ENCODE assay signal across 10 cellular contexts in genomic region chr16:56643833-56644232, GRCh38. TPM values are rescaled to one million over a fixed set of nuclear protein-coding genes. Genes with fewer than 3 reads are reported as not detected.
DNase-seq lines count a peak whose midpoint lies in the region; ATAC-seq, FAIRE-seq and TF ChIP-seq lines count a peak whose summit lies in the region.
"Had no signal": no experiment of that assay in that cellular context is flagged by ENCODE, and none has a peak within 500 bp of the region (broad histone marks: within the 10 kb centered on the region; RNA-seq: fewer than 3 reads in every experiment).

No MANE protein-coding gene starts in this region.

- H3K4me3 Mint-ChIP-seq in activated naive CD4-positive, alpha-beta T cell treated with anti-CD3 and anti-CD28 coated beads, Interleukin-2, amount 50 U/mL, for 24 hours, result peak overlapping the region; percentile 78
- peak overlapping the region; percentile 66 for H3K4me3 Mint-ChIP-seq in activated naive CD8-positive, alpha-beta T cell

- no peaks in the 10 kb centered on the region for H3K79me2 ChIP-seq in HepG2 (ENCODE audit: insufficient read depth, low read length)

- TF ChIP-seq POLR2A in HepG2 (IDR thresholded peaks at IDR 0.05; ENCODE audit: insufficient read depth in 1 of 2, low read depth in 2 of 2, low read length in 2 of 2) (no peak), tibial nerve (IDR thresholded peaks at IDR 0.05) (no peak)

- H2AFZ ChIP-seq in HepG2 (ENCODE audit: low read length), result no peak overlapping the region

- DNase-seq in activated naive CD4-positive, alpha-beta T cell treated with Interleukin-2 at 50 U/mL for 16 hours, result no peak
- DNase-seq in HepG2 (ENCODE audit: low spot score) (no peak), tibial nerve (ENCODE audit: low spot score in 2 of 2) (no peak), SIG-M5 treated with dmso at 0.1 percent for 504 hours (lab: John Stamatoyannopoulos, UW; ENCODE audit: unreplicated experiment) (no peak), SJCRH30 (no peak)
- DNase-seq in stimulated activated CD4-positive, alpha-beta T cell treated with anti-CD3 and anti-CD28 coated beads, Interleukin-12 subunit alpha, Interleukin-12 subunit beta, amount 100 ng/mL, for 4 hours, result no peak
- DNase-seq: NCI-H2081 treated with DMSO at 0.1 percent for 48 hours, SIG-M5 had no signal

- POLR2A ChIA-PET in HepG2 (lab: Yijun Ruan, JAX), result interaction anchor here (1.3 to 1.8 kb wide), 2 partner anchors 18 to 37 kb away, joined by 3 to 5 read pairs; partner anchors contain the start of gene MT1E

- peaks cover 21% of the 10 kb centered on the region for H3K4me1 Mint-ChIP-seq in activated naive CD4-positive, alpha-beta T cell treated with anti-CD3 and anti-CD28 coated beads, Interleukin-2, amount 50 U/mL, for 24 hours
- peaks cover 22% of the 10 kb centered on the region for H3K4me1 Mint-ChIP-seq in activated naive CD8-positive, alpha-beta T cell (ENCODE audit: low read depth)

- no peak overlapping the region for H3K27ac ChIP-seq in HepG2 (ENCODE audit: extremely low read length, insufficient read depth, low read length)
- H3K27ac ChIP-seq in tibial nerve, result peak overlapping the region in 1 of 4 donors; percentile 45
- no peak overlapping the region for H3K27ac ChIP-seq in SJCRH30

- no peak for TF ChIP-seq RAD21 in HepG2 (CRISPR knock-in tag; IDR thresholded peaks at IDR 0.05)

- in situ Hi-C loops in HepG2 (cut with HindIII; ENCODE audit: extremely low pct_ligation_motif_present, low pct_unique_long_range_greater_than_20kb), result no loop called here

- TF ChIP-seq CTCF in HepG2 (CRISPR knock-in tag; IDR thresholded peaks at IDR 0.05) (no peak), tibial nerve (IDR thresholded peaks at IDR 0.05) (no peak)

- H3K9ac ChIP-seq in HepG2 (ENCODE audit: insufficient read depth, low read depth, low read length), result no peak overlapping the region

- no peaks in the 10 kb centered on the region for H3K9me3 Mint-ChIP-seq in activated naive CD4-positive, alpha-beta T cell treated with anti-CD3 and anti-CD28 coated beads, Interleukin-2, amount 50 U/mL, for 24 hours
- H3K9me3 Mint-ChIP-seq in activated naive CD8-positive, alpha-beta T cell (ENCODE audit: low read depth), result no peaks in the 10 kb centered on the region

- peak overlapping the region; percentile 41 for H3K4me2 ChIP-seq in HepG2 (ENCODE audit: low read depth, low read length)

- FAIRE-seq in HepG2 (lab: Jason Lieb, UNC), result no peak

- no peak overlapping the region for H3K27ac Mint-ChIP-seq in activated naive CD4-positive, alpha-beta T cell treated with anti-CD3 and anti-CD28 coated beads, Interleukin-2, amount 50 U/mL, for 24 hours
- no peak overlapping the region for H3K27ac Mint-ChIP-seq in activated naive CD8-positive, alpha-beta T cell

- no TSS peak for BruUV-seq in HepG2 (replicated peaks; lab: Mats Ljungman, UMichigan)

- H3K27me3 Mint-ChIP-seq in activated naive CD4-positive, alpha-beta T cell treated with anti-CD3 and anti-CD28 coated beads, Interleukin-2, amount 50 U/mL, for 24 hours, result peaks cover 22% of the 10 kb centered on the region
- H3K27me3 Mint-ChIP-seq in activated naive CD8-positive, alpha-beta T cell, result peaks cover 10% of the 10 kb centered on the region

- no peaks in the 10 kb centered on the region for H3K36me3 ChIP-seq in HepG2 (replicated peaks in 1 of 2; ENCODE audit: control insufficient read depth in 1 of 2, insufficient read depth in 2 of 2, low read length in 2 of 2)
- H3K36me3 ChIP-seq in tibial nerve, result no peaks in the 10 kb centered on the region
- H3K36me3 ChIP-seq in SJCRH30, result no peaks in the 10 kb centered on the region

- ATAC-seq in HepG2, result no peak

- no peaks in the 10 kb centered on the region for H3K36me3 Mint-ChIP-seq in activated naive CD4-positive, alpha-beta T cell treated with anti-CD3 and anti-CD28 coated beads, Interleukin-2, amount 50 U/mL, for 24 hours
- H3K36me3 Mint-ChIP-seq in activated naive CD8-positive, alpha-beta T cell, result no peaks in the 10 kb centered on the region

- H4K20me1 ChIP-seq in HepG2 (ENCODE audit: insufficient read depth, low read length), result no peaks in the 10 kb centered on the region

- intact Hi-C loops in HepG2 (cut with micrococcal nuclease; ENCODE audit: unreplicated experiment), result no loop called here

- H3K9me3 ChIP-seq in HepG2 (ENCODE audit: low read length) (no peaks in the 10 kb centered on the region), tibial nerve (no peaks in the 10 kb centered on the region), SJCRH30 (replicated peaks) (no peaks in the 10 kb centered on the region)

- H3K4me3 ChIP-seq in HepG2 (replicated peaks in 1 of 3; ENCODE audit: insufficient read depth in 1 of 3, low read depth in 2 of 3, low read length in 3 of 3) (peak overlapping the region in 1 of 3 experiments; percentile 45; a peak in 1 of 6 replicates), tibial nerve (peak overlapping the region in 3 of 4 donors; percentile 14 to 41 (median 40)), SJCRH30 (no peak overlapping the region)

- 39% methylated on average over 5 of the region's 5 CpGs for WGBS in HepG2 (ENCODE audit: low lambda C conversion rate)
- 50 to 52% methylated on average over 5 of the region's 5 CpGs for WGBS in tibial nerve, 2 donors

- H3K27me3 ChIP-seq in HepG2 (ENCODE audit: control insufficient read depth in 1 of 2, insufficient read depth in 2 of 2, low read length in 2 of 2) (peaks cover 9 to 50% of the 10 kb centered on the region in 2 experiments; a peak in 4 of 5 replicates), tibial nerve (peaks cover 0 to 31% of the 10 kb centered on the region in 2 donors), SJCRH30 (peaks cover 24% of the 10 kb centered on the region)

- peaks cover 48% of the 10 kb centered on the region for H3K4me1 ChIP-seq in HepG2 (ENCODE audit: insufficient read depth, low read length)
- H3K4me1 ChIP-seq in tibial nerve, result peaks cover 0 to 21% (median 13%) of the 10 kb centered on the region in 4 donors
- H3K4me1 ChIP-seq in SJCRH30, result no peaks in the 10 kb centered on the region

- TF ChIP-seq EP300 in HepG2 (IDR thresholded peaks at IDR 0.05; ENCODE audit: low read depth in 2 of 2, low read length in 2 of 2) (no peak), HepG2 (CRISPR knock-in tag; IDR thresholded peaks at IDR 0.05; ENCODE audit: borderline replicate concordance) (no peak), tibial nerve (IDR thresholded peaks at IDR 0.05) (no peak)

- CTCF ChIA-PET in HepG2 (lab: Yijun Ruan, JAX; ENCODE audit: low intra/inter-chr PET ratio, low total read pairs), result no interaction called here

RNA-seq across cellular contexts. Expression of gene MT1A, which starts 5.4 kb away (rescaled TPM):
- total RNA-seq in HepG2 (2016; rRNA removed; fragmentation: Illumina TruSeq; extraction: Trizol) (10.4 and 14.0 TPM in 2 replicates), tibial nerve (100 to 1,000 TPM in 1 of 4 donors, 10 to 100 TPM in 2, not detected in 1; 18.8 to 365 (median 93.3) TPM)
- 1.2 and 6.7 TPM in 2 replicates for total RNA-seq in HepG2 (2016; cell fraction: cytosol; rRNA removed; fragmentation: Illumina TruSeq; extraction: Trizol; ENCODE audit: low read depth)
- total RNA-seq in HepG2 (2016; cell fraction: insoluble cytoplasmic fraction; rRNA removed; fragmentation: Illumina TruSeq; extraction: Trizol), result 11.0 and 11.9 TPM in 2 replicates
- total RNA-seq in HepG2 (2016; cell fraction: membrane; rRNA removed; fragmentation: Illumina TruSeq; extraction: Trizol), result 3.9 and 4.7 TPM in 2 replicates
- 2.4 and 4.5 TPM in 2 replicates for total RNA-seq in HepG2 (2016; cell fraction: nucleus; rRNA removed; fragmentation: Illumina TruSeq; extraction: Trizol)
- polyA plus RNA-seq in HepG2 (2011; rRNA removed), result 4.8 and 8.3 TPM in 2 replicates
- polyA plus RNA-seq in HepG2 (2011; cell fraction: cytosol; rRNA removed), result 5.8 and 10.7 TPM in 2 replicates
- polyA plus RNA-seq in HepG2 (2011; cell fraction: nucleus; rRNA removed), result 2.9 and 3.7 TPM in 2 replicates
- 4.1 and 6.6 TPM in 2 replicates for polyA plus RNA-seq in HepG2 (2012)
- 3.5 TPM in 2 replicates for polyA plus RNA-seq in HepG2 (2016; cell fraction: cytosol; fragmentation: Illumina TruSeq; extraction: Trizol; ENCODE audit: low read depth)
- polyA plus RNA-seq in HepG2 (2016; cell fraction: insoluble cytoplasmic fraction; fragmentation: Illumina TruSeq; extraction: Trizol; ENCODE audit: low read depth), result 12.3 and 12.6 TPM in 2 replicates
- polyA plus RNA-seq in HepG2 (2016; cell fraction: membrane; fragmentation: Illumina TruSeq; extraction: Trizol; ENCODE audit: low read depth), result 6.3 and 7.2 TPM in 2 replicates
- 10.5 and 12.1 TPM in 2 replicates for polyA plus RNA-seq in HepG2 (2016; cell fraction: nucleus; fragmentation: Illumina TruSeq; extraction: Trizol; ENCODE audit: insufficient read depth, low read depth)
- 9.5 TPM in 1 of 2 replicates, not detected in the other for polyA minus RNA-seq in HepG2 (2011; rRNA and poly(A)+ RNA removed; ENCODE audit: low replicate concordance)
- polyA minus RNA-seq in HepG2 (2011; cell fraction: cytosol; rRNA and poly(A)+ RNA removed), result 2.8 TPM in 1 of 2 replicates, not detected in the other
- 1.5 TPM in 1 of 2 replicates, not detected in the other for polyA minus RNA-seq in HepG2 (2011; cell fraction: nucleus; rRNA and poly(A)+ RNA removed)
- total RNA-seq in SJCRH30 (2014; rRNA removed; shearing (Covaris generic)), result not detected in 2 replicates

RNA-seq across cellular contexts. Expression of gene MT1B, which starts 7.9 kb away (rescaled TPM):
- total RNA-seq in HepG2 (2016; rRNA removed; fragmentation: Illumina TruSeq; extraction: Trizol) (0.89 TPM in 1 of 2 replicates, not detected in the other), tibial nerve (not detected)
- total RNA-seq in HepG2 (2016; cell fraction: cytosol; rRNA removed; fragmentation: Illumina TruSeq; extraction: Trizol; ENCODE audit: low read depth), result not detected in 2 replicates
- 0.45 TPM in 1 of 2 replicates, not detected in the other for total RNA-seq in HepG2 (2016; cell fraction: insoluble cytoplasmic fraction; rRNA removed; fragmentation: Illumina TruSeq; extraction: Trizol)
- total RNA-seq in HepG2 (2016; cell fraction: membrane; rRNA removed; fragmentation: Illumina TruSeq; extraction: Trizol), result not detected in 2 replicates
- not detected in 2 replicates for total RNA-seq in HepG2 (2016; cell fraction: nucleus; rRNA removed; fragmentation: Illumina TruSeq; extraction: Trizol)
- polyA plus RNA-seq in HepG2 (2011; rRNA removed), result not detected in 2 replicates
- polyA plus RNA-seq in HepG2 (2011; cell fraction: cytosol; rRNA removed), result not detected in 2 replicates
- not detected in 2 replicates for polyA plus RNA-seq in HepG2 (2011; cell fraction: nucleus; rRNA removed)
- polyA plus RNA-seq in HepG2 (2012), result not detected in 2 replicates
- polyA plus RNA-seq in HepG2 (2016; cell fraction: cytosol; fragmentation: Illumina TruSeq; extraction: Trizol; ENCODE audit: low read depth), result 1.1 TPM in 1 of 2 replicates, not detected in the other
- polyA plus RNA-seq in HepG2 (2016; cell fraction: insoluble cytoplasmic fraction; fragmentation: Illumina TruSeq; extraction: Trizol; ENCODE audit: low read depth), result 1.3 TPM in 1 of 2 replicates, not detected in the other
- polyA plus RNA-seq in HepG2 (2016; cell fraction: membrane; fragmentation: Illumina TruSeq; extraction: Trizol; ENCODE audit: low read depth), result not detected in 2 replicates
- not detected in 2 replicates for polyA plus RNA-seq in HepG2 (2016; cell fraction: nucleus; fragmentation: Illumina TruSeq; extraction: Trizol; ENCODE audit: insufficient read depth, low read depth)
- polyA minus RNA-seq in HepG2 (2011; rRNA and poly(A)+ RNA removed; ENCODE audit: low replicate concordance), result not detected in 2 replicates
- polyA minus RNA-seq in HepG2 (2011; cell fraction: cytosol; rRNA and poly(A)+ RNA removed), result not detected in 2 replicates
- polyA minus RNA-seq in HepG2 (2011; cell fraction: nucleus; rRNA and poly(A)+ RNA removed), result not detected in 2 replicates
- not detected in 2 replicates for total RNA-seq in SJCRH30 (2014; rRNA removed; shearing (Covaris generic))

RNA-seq across cellular contexts. Expression of gene MT1M, which starts 11.4 kb away (rescaled TPM):
- total RNA-seq in HepG2 (2016; rRNA removed; fragmentation: Illumina TruSeq; extraction: Trizol) (4.6 and 5.5 TPM in 2 replicates), tibial nerve (100 to 1,000 TPM in 1 of 4 donors, 10 to 100 TPM in 3; 38.5 to 103 (median 53.2) TPM)
- total RNA-seq in HepG2 (2016; cell fraction: cytosol; rRNA removed; fragmentation: Illumina TruSeq; extraction: Trizol; ENCODE audit: low read depth), result 3.8 and 10.7 TPM in 2 replicates
- total RNA-seq in HepG2 (2016; cell fraction: insoluble cytoplasmic fraction; rRNA removed; fragmentation: Illumina TruSeq; extraction: Trizol), result 4.5 and 5.2 TPM in 2 replicates
- 4.8 and 6.1 TPM in 2 replicates for total RNA-seq in HepG2 (2016; cell fraction: membrane; rRNA removed; fragmentation: Illumina TruSeq; extraction: Trizol)
- total RNA-seq in HepG2 (2016; cell fraction: nucleus; rRNA removed; fragmentation: Illumina TruSeq; extraction: Trizol), result 1.6 and 1.9 TPM in 2 replicates
- not detected in 2 replicates for polyA plus RNA-seq in HepG2 (2011; rRNA removed)
- 0.17 TPM in 1 of 2 replicates, not detected in the other for polyA plus RNA-seq in HepG2 (2011; cell fraction: cytosol; rRNA removed)
- polyA plus RNA-seq in HepG2 (2011; cell fraction: nucleus; rRNA removed), result not detected in 2 replicates
- not detected in 2 replicates for polyA plus RNA-seq in HepG2 (2012)
- polyA plus RNA-seq in HepG2 (2016; cell fraction: cytosol; fragmentation: Illumina TruSeq; extraction: Trizol; ENCODE audit: low read depth), result 4.5 and 9.2 TPM in 2 replicates
- 5.1 and 5.3 TPM in 2 replicates for polyA plus RNA-seq in HepG2 (2016; cell fraction: insoluble cytoplasmic fraction; fragmentation: Illumina TruSeq; extraction: Trizol; ENCODE audit: low read depth)
- 4.1 and 7.0 TPM in 2 replicates for polyA plus RNA-seq in HepG2 (2016; cell fraction: membrane; fragmentation: Illumina TruSeq; extraction: Trizol; ENCODE audit: low read depth)
- 2.3 and 3.0 TPM in 2 replicates for polyA plus RNA-seq in HepG2 (2016; cell fraction: nucleus; fragmentation: Illumina TruSeq; extraction: Trizol; ENCODE audit: insufficient read depth, low read depth)
- polyA minus RNA-seq in HepG2 (2011; rRNA and poly(A)+ RNA removed; ENCODE audit: low replicate concordance), result not detected in 2 replicates
- not detected in 2 replicates for polyA minus RNA-seq in HepG2 (2011; cell fraction: cytosol; rRNA and poly(A)+ RNA removed)
- polyA minus RNA-seq in HepG2 (2011; cell fraction: nucleus; rRNA and poly(A)+ RNA removed), result not detected in 2 replicates
- total RNA-seq in SJCRH30 (2014; rRNA removed; shearing (Covaris generic)), result not detected in 2 replicates

RNA-seq across cellular contexts. Expression of gene MT1F, which starts 13.9 kb away (rescaled TPM):
- total RNA-seq in HepG2 (2016; rRNA removed; fragmentation: Illumina TruSeq; extraction: Trizol) (169 and 211 TPM in 2 replicates), tibial nerve (10 to 100 TPM in 2 of 4 donors, 1 to 10 TPM in 2; 3.0 to 34.3 (median 11.3) TPM)
- 74.8 and 116 TPM in 2 replicates for total RNA-seq in HepG2 (2016; cell fraction: cytosol; rRNA removed; fragmentation: Illumina TruSeq; extraction: Trizol; ENCODE audit: low read depth)
- total RNA-seq in HepG2 (2016; cell fraction: insoluble cytoplasmic fraction; rRNA removed; fragmentation: Illumina TruSeq; extraction: Trizol), result 152 and 218 TPM in 2 replicates
- 102 and 129 TPM in 2 replicates for total RNA-seq in HepG2 (2016; cell fraction: membrane; rRNA removed; fragmentation: Illumina TruSeq; extraction: Trizol)
- total RNA-seq in HepG2 (2016; cell fraction: nucleus; rRNA removed; fragmentation: Illumina TruSeq; extraction: Trizol), result 74.7 and 86.2 TPM in 2 replicates
- polyA plus RNA-seq in HepG2 (2011; rRNA removed), result 1.2 and 1.9 TPM in 2 replicates
- polyA plus RNA-seq in HepG2 (2011; cell fraction: cytosol; rRNA removed), result 0.65 and 3.2 TPM in 2 replicates
- 0.74 and 1.2 TPM in 2 replicates for polyA plus RNA-seq in HepG2 (2011; cell fraction: nucleus; rRNA removed)
- polyA plus RNA-seq in HepG2 (2012), result 7.4 and 10.6 TPM in 2 replicates
- 118 and 166 TPM in 2 replicates for polyA plus RNA-seq in HepG2 (2016; cell fraction: cytosol; fragmentation: Illumina TruSeq; extraction: Trizol; ENCODE audit: low read depth)
- 244 and 275 TPM in 2 replicates for polyA plus RNA-seq in HepG2 (2016; cell fraction: insoluble cytoplasmic fraction; fragmentation: Illumina TruSeq; extraction: Trizol; ENCODE audit: low read depth)
- 146 and 151 TPM in 2 replicates for polyA plus RNA-seq in HepG2 (2016; cell fraction: membrane; fragmentation: Illumina TruSeq; extraction: Trizol; ENCODE audit: low read depth)
- 115 and 132 TPM in 2 replicates for polyA plus RNA-seq in HepG2 (2016; cell fraction: nucleus; fragmentation: Illumina TruSeq; extraction: Trizol; ENCODE audit: insufficient read depth, low read depth)
- polyA minus RNA-seq in HepG2 (2011; rRNA and poly(A)+ RNA removed; ENCODE audit: low replicate concordance), result 0.28 and 5.1 TPM in 2 replicates
- 1.3 and 2.2 TPM in 2 replicates for polyA minus RNA-seq in HepG2 (2011; cell fraction: cytosol; rRNA and poly(A)+ RNA removed)
- 0.64 TPM in 1 of 2 replicates, not detected in the other for polyA minus RNA-seq in HepG2 (2011; cell fraction: nucleus; rRNA and poly(A)+ RNA removed)
- total RNA-seq in SJCRH30 (2014; rRNA removed; shearing (Covaris generic)), result not detected in 2 replicates

RNA-seq across cellular contexts. Expression of gene MT1E, which starts 18.3 kb away (rescaled TPM):
- total RNA-seq in HepG2 (2016; rRNA removed; fragmentation: Illumina TruSeq; extraction: Trizol), result 1,072 and 1,398 TPM in 2 replicates
- total RNA-seq in HepG2 (2016; cell fraction: cytosol; rRNA removed; fragmentation: Illumina TruSeq; extraction: Trizol; ENCODE audit: low read depth), result 449 and 580 TPM in 2 replicates
- total RNA-seq in HepG2 (2016; cell fraction: insoluble cytoplasmic fraction; rRNA removed; fragmentation: Illumina TruSeq; extraction: Trizol), result 1,060 and 1,516 TPM in 2 replicates
- 620 and 688 TPM in 2 replicates for total RNA-seq in HepG2 (2016; cell fraction: membrane; rRNA removed; fragmentation: Illumina TruSeq; extraction: Trizol)
- total RNA-seq in HepG2 (2016; cell fraction: nucleus; rRNA removed; fragmentation: Illumina TruSeq; extraction: Trizol), result 375 and 428 TPM in 2 replicates
- 65.7 and 110 TPM in 2 replicates for polyA plus RNA-seq in HepG2 (2011; rRNA removed)
- polyA plus RNA-seq in HepG2 (2011; cell fraction: cytosol; rRNA removed), result 60.2 and 170 TPM in 2 replicates
- polyA plus RNA-seq in HepG2 (2011; cell fraction: nucleus; rRNA removed), result 44.6 and 58.6 TPM in 2 replicates
- 41.0 and 60.0 TPM in 2 replicates for polyA plus RNA-seq in HepG2 (2012)
- 331 and 417 TPM in 2 replicates for polyA plus RNA-seq in HepG2 (2016; cell fraction: cytosol; fragmentation: Illumina TruSeq; extraction: Trizol; ENCODE audit: low read depth)
- 916 and 1,090 TPM in 2 replicates for polyA plus RNA-seq in HepG2 (2016; cell fraction: insoluble cytoplasmic fraction; fragmentation: Illumina TruSeq; extraction: Trizol; ENCODE audit: low read depth)
- polyA plus RNA-seq in HepG2 (2016; cell fraction: membrane; fragmentation: Illumina TruSeq; extraction: Trizol; ENCODE audit: low read depth), result 493 and 496 TPM in 2 replicates
- 455 and 459 TPM in 2 replicates for polyA plus RNA-seq in HepG2 (2016; cell fraction: nucleus; fragmentation: Illumina TruSeq; extraction: Trizol; ENCODE audit: insufficient read depth, low read depth)
- 37.7 and 61.5 TPM in 2 replicates for polyA minus RNA-seq in HepG2 (2011; rRNA and poly(A)+ RNA removed; ENCODE audit: low replicate concordance)
- polyA minus RNA-seq in HepG2 (2011; cell fraction: cytosol; rRNA and poly(A)+ RNA removed), result 10.3 and 29.3 TPM in 2 replicates
- 4.0 and 4.5 TPM in 2 replicates for polyA minus RNA-seq in HepG2 (2011; cell fraction: nucleus; rRNA and poly(A)+ RNA removed)
- 1,000 to 10,000 TPM in 1 of 4 donors, 100 to 1,000 TPM in 3; 229 to 1,068 (median 290) TPM for total RNA-seq in tibial nerve
- not detected in 2 replicates for total RNA-seq in SJCRH30 (2014; rRNA removed; shearing (Covaris generic))
